31 cellular contexts compared by ENCODE assay signal in the genomic region with DNA sequence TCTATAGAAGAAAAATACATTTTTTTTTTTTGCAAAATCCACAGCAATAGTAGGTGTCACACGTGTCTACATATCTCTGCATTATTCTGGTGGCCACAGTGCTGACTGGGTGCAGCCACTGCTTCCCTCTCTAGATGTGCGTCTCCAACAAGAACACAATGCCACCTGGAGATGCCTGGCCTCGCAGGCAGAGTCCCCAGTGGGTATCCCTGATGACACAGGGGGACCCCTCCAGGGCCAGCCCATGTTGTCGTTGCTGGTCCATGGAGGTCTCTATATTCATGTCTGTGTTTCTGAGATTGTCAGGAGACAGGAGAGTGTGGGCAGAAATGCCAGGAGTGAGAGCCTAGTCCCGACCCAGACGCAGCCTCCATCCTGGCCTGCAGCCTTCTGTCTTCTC.
"Had no signal": no experiment of that assay in that cellular context is flagged by ENCODE, and none has a peak within 500 bp of the region (broad histone marks: within the 10 kb centered on the region; RNA-seq: fewer than 3 reads in every experiment).

No MANE protein-coding gene starts in this region.

- H3K27ac Mint-ChIP-seq: activated B cell treated with CpG ODN at 0.5 μM for 24 hours; activated naive CD4-positive, alpha-beta T cell treated with anti-CD3 and anti-CD28 coated beads for 36 hours; activated naive CD4-positive, alpha-beta T cell treated with anti-CD3 and anti-CD28 coated beads, Interleukin-2, amount 50 U/mL, for 24 hours; activated naive CD8-positive, alpha-beta T cell treated with anti-CD3 and anti-CD28 coated beads for 36 hours; activated naive CD8-positive, alpha-beta T cell treated with anti-CD3 and anti-CD28 coated beads, Interleukin-2, amount 50 U/mL, for 24 hours; activated T-helper 1 cell treated with anti-CD3 and anti-CD28 coated beads, Interleukin-12 subunit alpha, Interleukin-12 subunit beta, Interleukin-2, Interleukin-4 antibody, amounts not matched to agents 30 ng/mL and 10 ng/mL and 1 ng/mL, durations not matched to agents 14 hours and 24 hours and 36 hours; activated T-helper 2 cell treated with anti-CD3 and anti-CD28 coated beads, Interferon-gamma antibody, Interleukin-2, Interleukin-4, amounts not matched to agents 10 μg/mL and 5 μg/mL and 100 μg/mL, durations not matched to agents 14 hours and 24 hours and 36 hours; T-helper 17 cell; T-helper 2 cell treated with Interferon-gamma antibody and Interleukin-4, amounts not matched to agents 5 μg/mL and 100 μg/mL, for 36 hours had no signal

- H3K27me3 ChIP-seq: adrenal gland, body of pancreas had no signal

- H3K4me3 ChIP-seq: adrenal gland, body of pancreas, esophagus squamous epithelium, gastroesophageal sphincter had no signal

- H3K36me3 ChIP-seq: adrenal gland, esophagus squamous epithelium, gastroesophageal sphincter, WERI-Rb-1 had no signal

- H3K36me3 Mint-ChIP-seq: activated naive CD4-positive, alpha-beta T cell treated with anti-CD3 and anti-CD28 coated beads, Interleukin-2, amount 50 U/mL, for 24 hours; activated naive CD8-positive, alpha-beta T cell treated with anti-CD3 and anti-CD28 coated beads for 36 hours had no signal

- H3K4me1 Mint-ChIP-seq: activated B cell treated with CpG ODN at 0.5 μM for 24 hours; activated naive CD4-positive, alpha-beta T cell treated with anti-CD3 and anti-CD28 coated beads, Interleukin-2, amount 50 U/mL, for 24 hours; activated naive CD8-positive, alpha-beta T cell treated with anti-CD3 and anti-CD28 coated beads for 36 hours; activated naive CD8-positive, alpha-beta T cell treated with anti-CD3 and anti-CD28 coated beads, Interleukin-2, amount 50 U/mL, for 24 hours; T-helper 17 cell had no signal

- H3K9me3 Mint-ChIP-seq: activated B cell treated with CpG ODN at 0.5 μM for 24 hours; activated naive CD4-positive, alpha-beta T cell treated with anti-CD3 and anti-CD28 coated beads for 36 hours; activated naive CD4-positive, alpha-beta T cell treated with anti-CD3 and anti-CD28 coated beads, Interleukin-2, amount 50 U/mL, for 24 hours; activated naive CD8-positive, alpha-beta T cell treated with anti-CD3 and anti-CD28 coated beads for 36 hours; activated naive CD8-positive, alpha-beta T cell treated with anti-CD3 and anti-CD28 coated beads, Interleukin-2, amount 50 U/mL, for 24 hours; T-helper 2 cell treated with Interferon-gamma antibody and Interleukin-4, amounts not matched to agents 5 μg/mL and 100 μg/mL, for 36 hours had no signal

- DNase-seq: activated B cell treated with CpG ODN at 0.5 μM for 24 hours; activated CD4-positive, alpha-beta T cell treated with anti-CD3 and anti-CD28 coated beads for 48 hours; activated CD4-positive, alpha-beta T cell treated with anti-CD3 and anti-CD28 coated beads, Interleukin-2, amount 50 U/mL, for 1 hour; activated CD4-positive, alpha-beta T cell treated with anti-CD3 and anti-CD28 coated beads, Interleukin-2, amount 50 U/mL, for 48 hours; activated gamma-delta T cell treated with Interleukin-2 at 50 U/mL for 16 hours; activated naive CD4-positive, alpha-beta T cell treated with anti-CD3 and anti-CD28 coated beads for 36 hours; activated naive CD8-positive, alpha-beta T cell treated with anti-CD3 and anti-CD28 coated beads for 36 hours; activated naive CD8-positive, alpha-beta T cell treated with anti-CD3 and anti-CD28 coated beads, Interleukin-2, amount 50 U/mL, for 24 hours; activated T-cell treated with anti-CD3 and anti-CD28 coated beads, Interleukin-2, amount 50 U/mL, for 1 hour; activated T-cell treated with anti-CD3 and anti-CD28 coated beads, Interleukin-2, amount 50 U/mL, for 48 hours; amygdala; aorta; effector CD8-positive, alpha-beta T cell; esophagus squamous epithelium; foreskin melanocyte; T-helper 1 cell; T-helper 17 cell; T1000; WERI-Rb-1 had no signal

- H3K4me3 Mint-ChIP-seq: activated B cell treated with CpG ODN at 0.5 μM for 24 hours; activated naive CD4-positive, alpha-beta T cell treated with anti-CD3 and anti-CD28 coated beads for 36 hours; activated naive CD4-positive, alpha-beta T cell treated with anti-CD3 and anti-CD28 coated beads, Interleukin-2, amount 50 U/mL, for 24 hours; activated naive CD8-positive, alpha-beta T cell treated with anti-CD3 and anti-CD28 coated beads for 36 hours; activated naive CD8-positive, alpha-beta T cell treated with anti-CD3 and anti-CD28 coated beads, Interleukin-2, amount 50 U/mL, for 24 hours; activated T-helper 1 cell treated with anti-CD3 and anti-CD28 coated beads, Interleukin-12 subunit alpha, Interleukin-12 subunit beta, Interleukin-2, Interleukin-4 antibody, amounts not matched to agents 30 ng/mL and 10 ng/mL and 1 ng/mL, durations not matched to agents 14 hours and 24 hours and 36 hours; T-helper 17 cell; T-helper 2 cell treated with Interferon-gamma antibody and Interleukin-4, amounts not matched to agents 5 μg/mL and 100 μg/mL, for 36 hours had no signal

- FAIRE-seq: colon, endometrium, endothelial cell of umbilical vein had no signal

- H3K27ac ChIP-seq: adrenal gland, body of pancreas, epithelial cell of prostate, esophagus squamous epithelium, gastroesophageal sphincter, WERI-Rb-1 had no signal

- H3K27me3 Mint-ChIP-seq: activated B cell treated with CpG ODN at 0.5 μM for 24 hours had no signal

- H3K4me1 ChIP-seq: adrenal gland, body of pancreas, esophagus squamous epithelium, gastroesophageal sphincter had no signal

- ATAC-seq: activated CD4-positive, CD25-positive, alpha-beta regulatory T cell treated with anti-CD3 and anti-CD28 coated beads, Interleukin-2, amount 50 U/mL, for 24 hours; activated naive CD8-positive, alpha-beta T cell treated with anti-CD3 and anti-CD28 coated beads, Interleukin-2, amount 50 U/mL, for 24 hours; body of pancreas; gastroesophageal sphincter; T-helper 17 cell had no signal

- H3K9me3 ChIP-seq: adrenal gland, body of pancreas, esophagus squamous epithelium, gastroesophageal sphincter had no signal
